Comparison of ENCODE assay signal across 8 cellular contexts in genomic region chr6:116405147-116405546, GRCh38. TPM values are rescaled to one million over a fixed set of nuclear protein-coding genes. Genes with fewer than 3 reads are reported as not detected.
DNase-seq lines count a peak whose midpoint lies in the region; ATAC-seq, FAIRE-seq and TF ChIP-seq lines count a peak whose summit lies in the region.

No MANE protein-coding gene starts in this region.

- TF ChIP-seq RAD21 in H1 (IDR thresholded peaks at IDR 0.05 in 1 of 2, conservative IDR thresholded peaks at IDR 0.05 in 1 of 2; ENCODE audit: low read depth in 2 of 2, low read length in 2 of 2): no peak

- no peak for TF ChIP-seq CTCF in H1 (IDR thresholded peaks at IDR 0.05; ENCODE audit: control extremely low read depth in 1 of 3, insufficient read depth in 1 of 3, low read depth in 1 of 3, low read length in 3 of 3)
- TF ChIP-seq CTCF in smooth muscle cell (IDR thresholded peaks at IDR 0.05; ENCODE audit: borderline replicate concordance, insufficient read depth, poor library complexity, severe bottlenecking): no peak

- H3K79me1 ChIP-seq in H1 (ENCODE audit: low read depth, low read length): peaks cover 4% of the 10 kb centered on the region; the same call in 1 of the 2 replicates

- ATAC-seq in Right ventricle myocardium inferior (peak; percentile 20), HG03280 (IDR thresholded peaks at IDR 0.05; ENCODE audit: unreplicated experiment) (peak; percentile 60)
- ATAC-seq in activated naive CD4-positive, alpha-beta T cell treated with anti-CD3 and anti-CD28 coated beads, Interleukin-2, amount 50 U/mL, for 72 hours: no peak

- H3K79me2 ChIP-seq in H1 (ENCODE audit: control insufficient read depth in 1 of 2, insufficient read depth in 2 of 2, low read length in 2 of 2) (peaks cover 0 to 70% of the 10 kb centered on the region in 2 experiments; a peak in 2 of 4 replicates), smooth muscle cell (ENCODE audit: low read depth) (peaks cover 71% of the 10 kb centered on the region)

- H3K27ac Mint-ChIP-seq in activated naive CD4-positive, alpha-beta T cell treated with anti-CD3 and anti-CD28 coated beads, Interleukin-2, amount 50 U/mL, for 72 hours: no peak overlapping the region

- H3K9me3 ChIP-seq in H1 (ENCODE audit: insufficient read depth in 2 of 2, low read depth in 1 of 2, low read length in 1 of 2): no peaks in the 10 kb centered on the region
- no peaks in the 10 kb centered on the region for H3K9me3 ChIP-seq in smooth muscle cell (replicated peaks; ENCODE audit: low read depth)
- H3K9me3 ChIP-seq in MG63: no peaks in the 10 kb centered on the region

- no peak overlapping the region for H2AK5ac ChIP-seq in H1 (ENCODE audit: low read depth, low read length)

- no peak overlapping the region for H2BK15ac ChIP-seq in H1 (ENCODE audit: low read length)

- DNase-seq in Right ventricle myocardium inferior (ENCODE audit: missing footprints): no peak
- DNase-seq in cardiac septum (ENCODE audit: low spot score): no peak
- DNase-seq in H1 (ENCODE audit: low read depth in 1 of 2, low spot score in 2 of 2): no peak
- DNase-seq in smooth muscle cell (lab: John Stamatoyannopoulos, UW; ENCODE audit: unreplicated experiment): no peak
- no peak for DNase-seq in MG63
- no peak for DNase-seq in activated naive CD4-positive, alpha-beta T cell treated with anti-CD3 and anti-CD28 coated beads, Interleukin-2, amount 50 U/mL, for 72 hours (ENCODE audit: low spot score in 2 of 2)
- DNase-seq in HCEC 1CT: no peak

- H4K20me1 ChIP-seq in H1 (replicated peaks in 1 of 2; ENCODE audit: control insufficient read depth in 1 of 2, insufficient read depth in 2 of 2, low read length in 2 of 2) (peaks cover 0 to 2% of the 10 kb centered on the region in 2 experiments), smooth muscle cell (ENCODE audit: low read depth) (peaks cover 46% of the 10 kb centered on the region)

- H2BK20ac ChIP-seq in H1 (ENCODE audit: low read length): no peak overlapping the region

- H3K9me3 Mint-ChIP-seq in activated naive CD4-positive, alpha-beta T cell treated with anti-CD3 and anti-CD28 coated beads, Interleukin-2, amount 50 U/mL, for 72 hours: no peaks in the 10 kb centered on the region

- no peaks in the 10 kb centered on the region for H3K23me2 ChIP-seq in H1 (ENCODE audit: low read depth, low read length)

- intact Hi-C loops in Right ventricle myocardium inferior (cut with DNase I) (loop anchor here (5.0 kb wide), 1 partner anchor 33 kb away; the partner anchor contains the start of gene DSE), cardiac septum (cut with DNase I) (no loop called here)

- no peak overlapping the region for H3K56ac ChIP-seq in H1 (replicated peaks; ENCODE audit: insufficient read length, low read depth, low read length)

- no peak overlapping the region; a peak in 1 of 8 replicates for H3K4me3 ChIP-seq in H1 (ENCODE audit: extremely low read depth in 1 of 4, insufficient read depth in 2 of 4, low read depth in 3 of 4, low read length in 4 of 4)
- H3K4me3 ChIP-seq in smooth muscle cell: peak overlapping the region; percentile 5
- H3K4me3 ChIP-seq in MG63: no peak overlapping the region

- H4K5ac ChIP-seq in H1 (ENCODE audit: insufficient read length, low read depth, low read length): no peak overlapping the region

- TF ChIP-seq EP300 in H1 (IDR thresholded peaks at IDR 0.05; ENCODE audit: borderline replicate concordance in 1 of 2, low read depth in 2 of 2, low read length in 2 of 2): no peak

- no peak overlapping the region for H4K91ac ChIP-seq in H1 (replicated peaks; ENCODE audit: insufficient read length, low read length)

- peak; percentile 79 for FAIRE-seq in H1 (lab: Jason Lieb, UNC)

- no peak overlapping the region; the same call in 1 of the 2 replicates for H3K18ac ChIP-seq in H1 (ENCODE audit: extremely low read depth, low read length)

- H3K4me2 ChIP-seq in H1 (ENCODE audit: insufficient read depth in 1 of 2, low read depth in 2 of 2, low read length in 2 of 2) (peak overlapping the region in 1 of 2 experiments; percentile 47; a peak in 2 of 4 replicates), smooth muscle cell (peak overlapping the region; percentile 79)

- no peak overlapping the region for H3K14ac ChIP-seq in H1 (ENCODE audit: insufficient read length)

- CTCF ChIA-PET in H1 (lab: Charles Lee; ENCODE audit: partially characterized antibody): interaction anchor here (0.8 to 0.9 kb wide), 2 partner anchors 10 to 25 kb away, joined by 3 to 4 read pairs; no protein-coding TSS in a partner anchor

- H3K36me3 Mint-ChIP-seq in activated naive CD4-positive, alpha-beta T cell treated with anti-CD3 and anti-CD28 coated beads, Interleukin-2, amount 50 U/mL, for 72 hours: no peaks in the 10 kb centered on the region

- 67% methylated on average over 5 of the region's 5 CpGs; no CpG with 5 or more reads in 1 of the 2 experiments for WGBS in H1 (ENCODE audit: extremely low coverage in 1 of 2, insufficient coverage in 1 of 2, insufficient read length in 1 of 2, insufficient replicate concordance in 2 of 2, low coverage in 1 of 2, low lambda C conversion rate in 2 of 2, missing lambda C conversion rate in 1 of 2), 2 experiments
- WGBS in smooth muscle cell (ENCODE audit: low lambda C conversion rate): 16% methylated on average over 5 of the region's 5 CpGs

- no peak overlapping the region for H3K23ac ChIP-seq in H1 (ENCODE audit: insufficient read length)

- H4K8ac ChIP-seq in H1 (ENCODE audit: extremely low read depth, insufficient read depth, low read length): no peak overlapping the region

- H3K4ac ChIP-seq in H1 (replicated peaks; ENCODE audit: insufficient read length, low read depth, low read length): no peak overlapping the region

- TF ChIP-seq POLR2A in H1 (IDR thresholded peaks at IDR 0.05; ENCODE audit: control extremely low read depth in 1 of 2, low read depth in 2 of 2, low read length in 2 of 2): no peak

- H2BK12ac ChIP-seq in H1 (ENCODE audit: low read depth, low read length): no peak overlapping the region

- no peaks in the 10 kb centered on the region for H3K27me3 ChIP-seq in H1 (replicated peaks in 1 of 4; ENCODE audit: control insufficient read depth in 3 of 4, extremely low read depth in 1 of 4, insufficient read depth in 3 of 4, low read length in 3 of 4)
- H3K27me3 ChIP-seq in smooth muscle cell (ENCODE audit: low read depth): no peaks in the 10 kb centered on the region
- H3K27me3 ChIP-seq in MG63: no peaks in the 10 kb centered on the region

- H3K9ac ChIP-seq in H1 (replicated peaks in 1 of 4; ENCODE audit: extremely low read depth in 1 of 4, low read depth in 3 of 4, low read length in 3 of 4) (no peak overlapping the region), smooth muscle cell (ENCODE audit: low read depth) (no peak overlapping the region)

- H3K27ac ChIP-seq in H1 (ENCODE audit: low read depth, low read length) (no peak overlapping the region), smooth muscle cell (ENCODE audit: low read depth) (peak overlapping the region; percentile 79)

- no peak overlapping the region for H2AFZ ChIP-seq in H1 (ENCODE audit: low read length)
- H2AFZ ChIP-seq in smooth muscle cell (ENCODE audit: low read depth): no peak overlapping the region

- POLR2A ChIA-PET in H1 (lab: Charles Lee; ENCODE audit: partially characterized antibody): interaction anchor here (1.0 to 1.3 kb wide), 3 partner anchors 12 to 36 kb away, joined by 3 to 4 read pairs (median 4); partner anchors contain the start of gene DSE

- no peak overlapping the region for H2BK5ac ChIP-seq in H1 (ENCODE audit: low read depth, low read length)

- H3K36me3 ChIP-seq in H1 (ENCODE audit: control insufficient read depth in 2 of 4, insufficient read depth in 4 of 4, low read length in 3 of 4): peaks cover 0 to 6% (median 0%) of the 10 kb centered on the region in 4 experiments; a peak in 3 of 8 replicates
- H3K36me3 ChIP-seq in smooth muscle cell (ENCODE audit: low read depth): no peaks in the 10 kb centered on the region
- no peaks in the 10 kb centered on the region; the same call in 1 of the 2 replicates for H3K36me3 ChIP-seq in MG63

- H3K4me1 ChIP-seq in H1 (replicated peaks in 1 of 4; ENCODE audit: control insufficient read depth in 3 of 4, insufficient read depth in 4 of 4, low read length in 3 of 4): peaks cover 0 to 12% (median 6%) of the 10 kb centered on the region in 4 experiments; a peak in 4 of 7 replicates
- peaks cover 42% of the 10 kb centered on the region for H3K4me1 ChIP-seq in smooth muscle cell (ENCODE audit: low read depth)

- no peak overlapping the region for H2BK120ac ChIP-seq in H1 (replicated peaks; ENCODE audit: low read depth, low read length)

- peaks cover 35% of the 10 kb centered on the region for H3F3A ChIP-seq in smooth muscle cell (ENCODE audit: low read depth)

RNA-seq across cellular contexts. Expression of gene DSE, which starts 34.4 kb away (rescaled TPM):
- total RNA-seq in Right ventricle myocardium inferior (11.6 TPM), cardiac septum (14.3 TPM), smooth muscle cell (76.2 and 93.1 TPM in 2 replicates)
- total RNA-seq in H1 (2021; fragmentation: NEBNext Ultra II Directional; extraction: Animal tissue kit (Norgen Biotek cat#: 25700)): 88.0 and 94.4 TPM in 2 replicates
- polyA plus RNA-seq in H1 (2011; rRNA removed) (32.5 and 41.8 TPM in 2 replicates), smooth muscle cell (35.0 and 38.6 TPM in 2 replicates)
- polyA plus RNA-seq in H1 (2011; cell fraction: cytosol; rRNA removed): 28.3 TPM
- polyA plus RNA-seq in H1 (2011; cell fraction: nucleus; rRNA removed): 65.3 TPM
- 32.5 to 44.3 TPM (median 39.1 TPM) in 4 replicates for polyA plus RNA-seq in H1 (2012, experiment 1 of 2)
- polyA plus RNA-seq in H1 (2012, experiment 2 of 2): 3.6 TPM
- polyA plus RNA-seq in H1 (2013, experiment 1 of 2): 49.6 TPM
- 54.4 TPM for polyA plus RNA-seq in H1 (2013, experiment 2 of 2)
- 92.5 and 116 TPM in 2 replicates for polyA minus RNA-seq in H1 (2011; rRNA and poly(A)+ RNA removed)
- polyA minus RNA-seq in H1 (2011; cell fraction: cytosol; rRNA and poly(A)+ RNA removed): 29.2 TPM
- polyA minus RNA-seq in H1 (2011; cell fraction: nucleus; rRNA and poly(A)+ RNA removed): 98.4 TPM
- 5.4 and 6.4 TPM in 2 replicates for total RNA-seq in MG63 (2014; rRNA removed; shearing (Covaris generic); ENCODE audit: low replicate concordance)
- total RNA-seq in activated naive CD4-positive, alpha-beta T cell treated with anti-CD3 and anti-CD28 coated beads, Interleukin-2, amount 50 U/mL, for 72 hours: 1 to 10 TPM; 5.8 to 6.0 TPM

RNA-seq across cellular contexts. Expression of gene CALHM6, which starts 56.0 kb away (rescaled TPM):
- 2.9 TPM for total RNA-seq in Right ventricle myocardium inferior
- total RNA-seq in cardiac septum: 0.97 TPM
- total RNA-seq in H1 (2021; fragmentation: NEBNext Ultra II Directional; extraction: Animal tissue kit (Norgen Biotek cat#: 25700)): 0.93 and 1.1 TPM in 2 replicates
- 1.8 and 2.0 TPM in 2 replicates for polyA plus RNA-seq in H1 (2011; rRNA removed)
- 1.2 TPM for polyA plus RNA-seq in H1 (2011; cell fraction: cytosol; rRNA removed)
- 0.43 TPM for polyA plus RNA-seq in H1 (2011; cell fraction: nucleus; rRNA removed)
- polyA plus RNA-seq in H1 (2012, experiment 1 of 2): 0.49 to 2.2 TPM (median 1.9 TPM) in 4 replicates
- 1.3 TPM for polyA plus RNA-seq in H1 (2012, experiment 2 of 2)
- 2.9 TPM for polyA plus RNA-seq in H1 (2013, experiment 1 of 2)
- 2.9 TPM for polyA plus RNA-seq in H1 (2013, experiment 2 of 2)
- 0.15 and 0.28 TPM in 2 replicates for polyA minus RNA-seq in H1 (2011; rRNA and poly(A)+ RNA removed)
- not detected for polyA minus RNA-seq in H1 (2011; cell fraction: cytosol; rRNA and poly(A)+ RNA removed)
- 0.70 TPM for polyA minus RNA-seq in H1 (2011; cell fraction: nucleus; rRNA and poly(A)+ RNA removed)
- total RNA-seq in smooth muscle cell: 5.1 and 12.1 TPM in 2 replicates
- polyA plus RNA-seq in smooth muscle cell: 3.4 and 4.6 TPM in 2 replicates
- total RNA-seq in MG63 (2014; rRNA removed; shearing (Covaris generic); ENCODE audit: low replicate concordance): 0.16 and 1.7 TPM in 2 replicates
- 10 to 100 TPM in 1 of 2 donors, under 1 TPM in 1; 0.71 to 13.9 TPM for total RNA-seq in activated naive CD4-positive, alpha-beta T cell treated with anti-CD3 and anti-CD28 coated beads, Interleukin-2, amount 50 U/mL, for 72 hours

Comparison
In these comparisons a context has a peak if more than half of its experiments do, and no peak if none do; other contexts are left out.
1. ATAC-seq: peak in Right ventricle myocardium inferior (single experiment) and HG03280 (single experiment); none in activated naive CD4-positive, alpha-beta T cell treated with anti-CD3 and anti-CD28 coated beads, Interleukin-2, amount 50 U/mL, for 72 hours (0 of 2).